Comparison of ENCODE assay signal across 2 cellular contexts in genomic region chr21:42827588-42827987, GRCh38.
TF ChIP-seq lines count a peak whose summit lies in the region.

No MANE protein-coding gene starts in this region.

TF ChIP-seq in HEK293, 187 proteins besides CTCF, POLR2A, EP300 and RAD21 (continued from another document):
- TF ChIP-seq ZNF280D (tag by site-specific recombination; IDR thresholded peaks at IDR 0.05) = 0 out of 2 replicates have a peak, but pooled peaks have one; percentile 62

TF ChIP-seq in GM12878, 131 proteins besides CTCF, POLR2A, EP300 and RAD21 (continued from another document):
- no peak for TF ChIP-seq PRDM15 (CRISPR knock-in tag; IDR thresholded peaks at IDR 0.05)
- no peak for TF ChIP-seq ZNF592 (IDR thresholded peaks at IDR 0.05)
- TF ChIP-seq WRNIP1 (IDR thresholded peaks at IDR 0.05; ENCODE audit: borderline replicate concordance, low read depth, low read length) = no peak
- TF ChIP-seq HCFC1 (IDR thresholded peaks at IDR 0.05; ENCODE audit: low read length) = no peak
- TF ChIP-seq NFXL1 (IDR thresholded peaks at IDR 0.05; ENCODE audit: borderline replicate concordance) = no peak
- TF ChIP-seq NRF1 (conservative IDR thresholded peaks at IDR 0.05; ENCODE audit: low read depth, low read length) = no peak
- no peak for TF ChIP-seq HDGF (IDR thresholded peaks at IDR 0.05)
- no peak for TF ChIP-seq ETV6 (conservative IDR thresholded peaks at IDR 0.05 in 1 of 2, IDR thresholded peaks at IDR 0.05 in 1 of 2; ENCODE audit: borderline replicate concordance in 1 of 2, low read depth in 1 of 2)
- no peak for TF ChIP-seq ZBTB33 (IDR thresholded peaks at IDR 0.05)
- TF ChIP-seq HDAC6 (IDR thresholded peaks at IDR 0.05; ENCODE audit: unreplicated experiment) = no peak
- TF ChIP-seq MEF2A (IDR thresholded peaks at IDR 0.05; ENCODE audit: insufficient read depth, low read depth, low read length) = no peak
- TF ChIP-seq ATF7 (IDR thresholded peaks at IDR 0.05; ENCODE audit: low read depth) = no peak
